2 cellular contexts compared by ENCODE assay signal in genomic region chr18:44697315-44697714, GRCh38.
TF ChIP-seq lines count a peak whose summit lies in the region.

No MANE protein-coding gene starts in this region.

TF ChIP-seq in liver, 16 proteins besides CTCF, POLR2A, EP300 and RAD21:
- peak; percentile 77 for TF ChIP-seq YY1 (IDR thresholded peaks at IDR 0.05)
- TF ChIP-seq GABPA (IDR thresholded peaks at IDR 0.05 in 1 of 2, conservative IDR thresholded peaks at IDR 0.05 in 1 of 2) = no peak
- peak; percentile 6 for TF ChIP-seq TAF1 (conservative IDR thresholded peaks at IDR 0.05)

TF ChIP-seq in HepG2, 621 proteins besides CTCF, POLR2A, EP300 and RAD21:
- TF ChIP-seq, protein P1, sequence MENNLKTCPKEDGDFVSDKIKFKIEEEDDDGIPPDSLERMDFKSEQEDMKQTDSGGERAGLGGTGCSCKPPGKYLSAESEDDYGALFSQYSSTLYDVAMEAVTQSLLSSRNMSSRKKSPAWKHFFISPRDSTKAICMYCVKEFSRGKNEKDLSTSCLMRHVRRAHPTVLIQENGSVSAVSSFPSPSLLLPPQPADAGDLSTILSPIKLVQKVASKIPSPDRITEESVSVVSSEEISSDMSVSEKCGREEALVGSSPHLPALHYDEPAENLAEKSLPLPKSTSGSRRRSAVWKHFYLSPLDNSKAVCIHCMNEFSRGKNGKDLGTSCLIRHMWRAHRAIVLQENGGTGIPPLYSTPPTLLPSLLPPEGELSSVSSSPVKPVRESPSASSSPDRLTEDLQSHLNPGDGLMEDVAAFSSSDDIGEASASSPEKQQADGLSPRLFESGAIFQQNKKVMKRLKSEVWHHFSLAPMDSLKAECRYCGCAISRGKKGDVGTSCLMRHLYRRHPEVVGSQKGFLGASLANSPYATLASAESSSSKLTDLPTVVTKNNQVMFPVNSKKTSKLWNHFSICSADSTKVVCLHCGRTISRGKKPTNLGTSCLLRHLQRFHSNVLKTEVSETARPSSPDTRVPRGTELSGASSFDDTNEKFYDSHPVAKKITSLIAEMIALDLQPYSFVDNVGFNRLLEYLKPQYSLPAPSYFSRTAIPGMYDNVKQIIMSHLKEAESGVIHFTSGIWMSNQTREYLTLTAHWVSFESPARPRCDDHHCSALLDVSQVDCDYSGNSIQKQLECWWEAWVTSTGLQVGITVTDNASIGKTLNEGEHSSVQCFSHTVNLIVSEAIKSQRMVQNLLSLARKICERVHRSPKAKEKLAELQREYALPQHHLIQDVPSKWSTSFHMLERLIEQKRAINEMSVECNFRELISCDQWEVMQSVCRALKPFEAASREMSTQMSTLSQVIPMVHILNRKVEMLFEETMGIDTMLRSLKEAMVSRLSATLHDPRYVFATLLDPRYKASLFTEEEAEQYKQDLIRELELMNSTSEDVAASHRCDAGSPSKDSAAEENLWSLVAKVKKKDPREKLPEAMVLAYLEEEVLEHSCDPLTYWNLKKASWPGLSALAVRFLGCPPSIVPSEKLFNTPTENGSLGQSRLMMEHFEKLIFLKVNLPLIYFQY (CRISPR knock-in tag; IDR thresholded peaks at IDR 0.05; ENCODE audit: borderline replicate concordance) = no peak
- TF ChIP-seq, protein P2, sequence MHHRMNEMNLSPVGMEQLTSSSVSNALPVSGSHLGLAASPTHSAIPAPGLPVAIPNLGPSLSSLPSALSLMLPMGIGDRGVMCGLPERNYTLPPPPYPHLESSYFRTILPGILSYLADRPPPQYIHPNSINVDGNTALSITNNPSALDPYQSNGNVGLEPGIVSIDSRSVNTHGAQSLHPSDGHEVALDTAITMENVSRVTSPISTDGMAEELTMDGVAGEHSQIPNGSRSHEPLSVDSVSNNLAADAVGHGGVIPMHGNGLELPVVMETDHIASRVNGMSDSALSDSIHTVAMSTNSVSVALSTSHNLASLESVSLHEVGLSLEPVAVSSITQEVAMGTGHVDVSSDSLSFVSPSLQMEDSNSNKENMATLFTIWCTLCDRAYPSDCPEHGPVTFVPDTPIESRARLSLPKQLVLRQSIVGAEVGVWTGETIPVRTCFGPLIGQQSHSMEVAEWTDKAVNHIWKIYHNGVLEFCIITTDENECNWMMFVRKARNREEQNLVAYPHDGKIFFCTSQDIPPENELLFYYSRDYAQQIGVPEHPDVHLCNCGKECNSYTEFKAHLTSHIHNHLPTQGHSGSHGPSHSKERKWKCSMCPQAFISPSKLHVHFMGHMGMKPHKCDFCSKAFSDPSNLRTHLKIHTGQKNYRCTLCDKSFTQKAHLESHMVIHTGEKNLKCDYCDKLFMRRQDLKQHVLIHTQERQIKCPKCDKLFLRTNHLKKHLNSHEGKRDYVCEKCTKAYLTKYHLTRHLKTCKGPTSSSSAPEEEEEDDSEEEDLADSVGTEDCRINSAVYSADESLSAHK (CRISPR knock-in tag; IDR thresholded peaks at IDR 0.05; ENCODE audit: borderline replicate concordance) = no peak
- TF ChIP-seq, protein P3, sequence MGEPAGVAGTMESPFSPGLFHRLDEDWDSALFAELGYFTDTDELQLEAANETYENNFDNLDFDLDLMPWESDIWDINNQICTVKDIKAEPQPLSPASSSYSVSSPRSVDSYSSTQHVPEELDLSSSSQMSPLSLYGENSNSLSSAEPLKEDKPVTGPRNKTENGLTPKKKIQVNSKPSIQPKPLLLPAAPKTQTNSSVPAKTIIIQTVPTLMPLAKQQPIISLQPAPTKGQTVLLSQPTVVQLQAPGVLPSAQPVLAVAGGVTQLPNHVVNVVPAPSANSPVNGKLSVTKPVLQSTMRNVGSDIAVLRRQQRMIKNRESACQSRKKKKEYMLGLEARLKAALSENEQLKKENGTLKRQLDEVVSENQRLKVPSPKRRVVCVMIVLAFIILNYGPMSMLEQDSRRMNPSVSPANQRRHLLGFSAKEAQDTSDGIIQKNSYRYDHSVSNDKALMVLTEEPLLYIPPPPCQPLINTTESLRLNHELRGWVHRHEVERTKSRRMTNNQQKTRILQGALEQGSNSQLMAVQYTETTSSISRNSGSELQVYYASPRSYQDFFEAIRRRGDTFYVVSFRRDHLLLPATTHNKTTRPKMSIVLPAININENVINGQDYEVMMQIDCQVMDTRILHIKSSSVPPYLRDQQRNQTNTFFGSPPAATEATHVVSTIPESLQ (CRISPR knock-in tag; conservative IDR thresholded peaks at IDR 0.05) = no peak
- no peak for TF ChIP-seq RNF2 (conservative IDR thresholded peaks at IDR 0.05; ENCODE audit: low read depth)
TF ChIP-seq in HepG2: peak in this region for 0.
